In genomic region chr22:20943104-20943933, GRCh38 we compare ENCODE assay signal across 15 cellular contexts. TPM values are rescaled to one million over a fixed set of nuclear protein-coding genes. Genes with fewer than 3 reads are reported as not detected.
DNase-seq lines count a peak whose midpoint lies in the region; ATAC-seq and TF ChIP-seq lines count a peak whose summit lies in the region.
"Had no signal": no experiment of that assay in that cellular context is flagged by ENCODE, and none has a peak within 500 bp of the region (broad histone marks: within the 10 kb centered on the region; RNA-seq: fewer than 3 reads in every experiment).

No MANE protein-coding gene starts in this region.

- no peaks in the 10 kb centered on the region for H3K27me3 ChIP-seq in CD4-positive, CD25-positive, alpha-beta regulatory T cell (ENCODE audit: control insufficient read depth, insufficient read depth, low read length)
- no peaks in the 10 kb centered on the region for H3K27me3 ChIP-seq in CD4-positive, alpha-beta T cell (ENCODE audit: control insufficient read depth, insufficient read depth, low read length)
- H3K27me3 ChIP-seq: BE2C had no signal

- no peaks in the 10 kb centered on the region for H3K9me3 ChIP-seq in CD4-positive, CD25-positive, alpha-beta regulatory T cell (ENCODE audit: control insufficient read depth in 2 of 2, low read length in 2 of 2)
- no peaks in the 10 kb centered on the region for H3K9me3 ChIP-seq in CD4-positive, alpha-beta T cell (ENCODE audit: control insufficient read depth, low read length)
- no peaks in the 10 kb centered on the region for H3K9me3 ChIP-seq in T-helper 17 cell (ENCODE audit: control insufficient read depth, low read length, poor library complexity, severe bottlenecking)
- H3K9me3 ChIP-seq in mucosa of descending colon: no peaks in the 10 kb centered on the region
- H3K9me3 ChIP-seq: A549, BE2C had no signal

- TF ChIP-seq CTCF in CD4-positive, alpha-beta T cell (IDR thresholded peaks at IDR 0.05): no peak
- no peak for TF ChIP-seq CTCF in mucosa of descending colon (IDR thresholded peaks at IDR 0.05)

- H3K4me1 ChIP-seq in CD4-positive, CD25-positive, alpha-beta regulatory T cell (ENCODE audit: control insufficient read depth, insufficient read depth, low read length, poor library complexity, severe bottlenecking): peaks cover 44% of the 10 kb centered on the region
- H3K4me1 ChIP-seq in mucosa of descending colon (ENCODE audit: low read depth): peaks cover 25% of the 10 kb centered on the region
- H3K4me1 ChIP-seq: BE2C had no signal

- no peak overlapping the region for H3K27ac ChIP-seq in CD4-positive, CD25-positive, alpha-beta regulatory T cell (ENCODE audit: insufficient read depth, low read length, poor library complexity, severe bottlenecking)
- H3K27ac ChIP-seq in CD4-positive, alpha-beta T cell (ENCODE audit: low read depth, low read length): no peak overlapping the region
- H3K27ac ChIP-seq in epithelial cell of prostate: peak overlapping the region; percentile 83
- H3K27ac ChIP-seq: A549, C4-2B had no signal

- no peaks in the 10 kb centered on the region for H3K9me3 Mint-ChIP-seq in CD4-positive, CD25-positive, alpha-beta regulatory T cell
- no peaks in the 10 kb centered on the region for H3K9me3 Mint-ChIP-seq in CD4-positive, alpha-beta T cell
- H3K9me3 Mint-ChIP-seq in activated CD8-positive, alpha-beta memory T cell treated with anti-CD3 and anti-CD28 coated beads, Interleukin-2, amount 10 ng/mL, durations not matched to agents 7 days and 5 days (ENCODE audit: low read depth): no peaks in the 10 kb centered on the region
- H3K9me3 Mint-ChIP-seq: GM23338 had no signal

- DNase-seq in CD4-positive, CD25-positive, alpha-beta regulatory T cell: no peak
- no peak for DNase-seq in CD4-positive, alpha-beta T cell
- DNase-seq in T-helper 17 cell: no peak
- DNase-seq in epithelial cell of prostate (ENCODE audit: low read depth, low spot score): no peak
- no peak for DNase-seq in activated CD8-positive, alpha-beta memory T cell treated with anti-CD3 and anti-CD28 coated beads, Interleukin-2, amount 10 ng/mL, durations not matched to agents 7 days and 5 days
- no peak for DNase-seq in mucosa of descending colon
- no peak for DNase-seq in dermis blood vessel endothelial cell
- DNase-seq: BE2C, DMS79, H7 had no signal

- peak overlapping the region in 2 of 3 donors; percentile 13 to 26 for H3K27ac Mint-ChIP-seq in CD4-positive, CD25-positive, alpha-beta regulatory T cell
- peak overlapping the region; percentile 46 for H3K27ac Mint-ChIP-seq in CD4-positive, alpha-beta T cell
- H3K27ac Mint-ChIP-seq in T-helper 17 cell: peak overlapping the region; percentile 57
- H3K27ac Mint-ChIP-seq in activated CD8-positive, alpha-beta memory T cell treated with anti-CD3 and anti-CD28 coated beads, Interleukin-2, amount 10 ng/mL, durations not matched to agents 7 days and 5 days: no peak overlapping the region
- H3K27ac Mint-ChIP-seq: GM23338 had no signal

- peaks cover 13% of the 10 kb centered on the region for H3K36me3 ChIP-seq in CD4-positive, CD25-positive, alpha-beta regulatory T cell (ENCODE audit: control insufficient read depth, insufficient read depth, low read length)
- H3K36me3 ChIP-seq in mucosa of descending colon (ENCODE audit: low read depth): no peaks in the 10 kb centered on the region

- H3K4me3 Mint-ChIP-seq in CD4-positive, CD25-positive, alpha-beta regulatory T cell: peak overlapping the region in 2 of 4 donors; percentile 5 to 70
- H3K4me3 Mint-ChIP-seq in CD4-positive, alpha-beta T cell: no peak overlapping the region
- H3K4me3 Mint-ChIP-seq in T-helper 17 cell: no peak overlapping the region
- no peak overlapping the region for H3K4me3 Mint-ChIP-seq in activated CD8-positive, alpha-beta memory T cell treated with anti-CD3 and anti-CD28 coated beads, Interleukin-2, amount 10 ng/mL, durations not matched to agents 7 days and 5 days
- H3K4me3 Mint-ChIP-seq: GM23338 had no signal

- CTCF ChIA-PET in CD4-positive, alpha-beta T cell (lab: Charles Lee): no interaction called here
- CTCF ChIA-PET in activated CD8-positive, alpha-beta memory T cell treated with anti-CD3 and anti-CD28 coated beads, Interleukin-2, amount 10 ng/mL, durations not matched to agents 7 days and 5 days (lab: Charles Lee): no interaction called here

- no peaks in the 10 kb centered on the region for H3K27me3 Mint-ChIP-seq in CD4-positive, CD25-positive, alpha-beta regulatory T cell
- H3K27me3 Mint-ChIP-seq in CD4-positive, alpha-beta T cell: no peaks in the 10 kb centered on the region
- H3K27me3 Mint-ChIP-seq in T-helper 17 cell: no peaks in the 10 kb centered on the region
- no peaks in the 10 kb centered on the region for H3K27me3 Mint-ChIP-seq in activated CD8-positive, alpha-beta memory T cell treated with anti-CD3 and anti-CD28 coated beads, Interleukin-2, amount 10 ng/mL, durations not matched to agents 7 days and 5 days

- peaks cover 33% of the 10 kb centered on the region for H3K36me3 Mint-ChIP-seq in CD4-positive, CD25-positive, alpha-beta regulatory T cell
- H3K36me3 Mint-ChIP-seq in CD4-positive, alpha-beta T cell (ENCODE audit: low read depth): peaks cover 76% of the 10 kb centered on the region
- H3K36me3 Mint-ChIP-seq in T-helper 17 cell (ENCODE audit: low read depth): peaks cover 4% of the 10 kb centered on the region
- H3K36me3 Mint-ChIP-seq in activated CD8-positive, alpha-beta memory T cell treated with anti-CD3 and anti-CD28 coated beads, Interleukin-2, amount 10 ng/mL, durations not matched to agents 7 days and 5 days: peaks cover 38% of the 10 kb centered on the region

- intact Hi-C loops in CD4-positive, alpha-beta T cell (cut with DNase I, micrococcal nuclease): no loop called here
- intact Hi-C loops in mucosa of descending colon (cut with DNase I, micrococcal nuclease): no loop called here

- H3K4me3 ChIP-seq in CD4-positive, CD25-positive, alpha-beta regulatory T cell (ENCODE audit: low read depth, low read length): no peak overlapping the region
- no peak overlapping the region for H3K4me3 ChIP-seq in mucosa of descending colon
- H3K4me3 ChIP-seq: A549, GM12878, GM23338 had no signal

- H3K4me1 Mint-ChIP-seq in CD4-positive, CD25-positive, alpha-beta regulatory T cell: peaks cover 60 to 85% (median 66%) of the 10 kb centered on the region in 4 donors
- peaks cover 83% of the 10 kb centered on the region for H3K4me1 Mint-ChIP-seq in CD4-positive, alpha-beta T cell (ENCODE audit: low read depth)
- H3K4me1 Mint-ChIP-seq in T-helper 17 cell: peaks cover 61% of the 10 kb centered on the region
- peaks cover 40% of the 10 kb centered on the region for H3K4me1 Mint-ChIP-seq in activated CD8-positive, alpha-beta memory T cell treated with anti-CD3 and anti-CD28 coated beads, Interleukin-2, amount 10 ng/mL, durations not matched to agents 7 days and 5 days

- POLR2A ChIA-PET in CD4-positive, alpha-beta T cell (lab: Charles Lee): no interaction called here

- no peak for ATAC-seq in CD4-positive, CD25-positive, alpha-beta regulatory T cell (ENCODE audit: low read depth in 2 of 2)
- no peak for ATAC-seq in CD4-positive, alpha-beta T cell (ENCODE audit: poor library complexity)
- ATAC-seq in T-helper 17 cell: no peak
- no peak for ATAC-seq in activated CD8-positive, alpha-beta memory T cell treated with anti-CD3 and anti-CD28 coated beads, Interleukin-2, amount 10 ng/mL, durations not matched to agents 7 days and 5 days
- no peak for ATAC-seq in mucosa of descending colon
- ATAC-seq in HG02642 (IDR thresholded peaks at IDR 0.05; ENCODE audit: poor library complexity, unreplicated experiment): no peak
- ATAC-seq: A549, GM12878, GM23338 had no signal

RNA-seq across cellular contexts. Expression of gene AIFM3, which starts 23.7 kb away (rescaled TPM):
- total RNA-seq in CD4-positive, CD25-positive, alpha-beta regulatory T cell: 0.49 TPM
- polyA plus RNA-seq in CD4-positive, CD25-positive, alpha-beta regulatory T cell: not detected
- under 1 TPM; 0.34 to 0.41 TPM for total RNA-seq in CD4-positive, alpha-beta T cell
- total RNA-seq in T-helper 17 cell (1 to 10 TPM in 1 of 2 donors, under 1 TPM in 1; 0.34 to 1.2 TPM), mucosa of descending colon (100 to 1,000 TPM in 2 of 3 donors, 10 to 100 TPM in 1; 73.1 to 239 (median 181) TPM), dermis blood vessel endothelial cell (0.05 and 0.17 TPM in 2 replicates)
- total RNA-seq in activated CD8-positive, alpha-beta memory T cell treated with anti-CD3 and anti-CD28 coated beads, Interleukin-2, amount 10 ng/mL, durations not matched to agents 7 days and 5 days: under 1 TPM; 0.66 to 0.67 TPM

RNA-seq across cellular contexts. Expression of gene CRKL, which starts 26.1 kb away (rescaled TPM):
- total RNA-seq in CD4-positive, CD25-positive, alpha-beta regulatory T cell: 49.5 TPM
- 10 to 100 TPM; 41.7 to 61.4 (median 57.0) TPM for polyA plus RNA-seq in CD4-positive, CD25-positive, alpha-beta regulatory T cell
- total RNA-seq in CD4-positive, alpha-beta T cell: 10 to 100 TPM; 41.9 to 43.5 TPM
- total RNA-seq in T-helper 17 cell (10 to 100 TPM; 40.0 to 57.0 TPM), mucosa of descending colon (10 to 100 TPM; 48.7 to 63.4 (median 55.3) TPM), dermis blood vessel endothelial cell (50.2 and 54.4 TPM in 2 replicates)
- total RNA-seq in activated CD8-positive, alpha-beta memory T cell treated with anti-CD3 and anti-CD28 coated beads, Interleukin-2, amount 10 ng/mL, durations not matched to agents 7 days and 5 days: 10 to 100 TPM; 89.5 to 90.8 TPM

RNA-seq across cellular contexts. Expression of gene LZTR1, which starts 38.8 kb away (rescaled TPM):
- 69.4 TPM for total RNA-seq in CD4-positive, CD25-positive, alpha-beta regulatory T cell
- 10 to 100 TPM in 3 of 4 donors, 1 to 10 TPM in 1; 9.6 to 12.1 (median 11.7) TPM for polyA plus RNA-seq in CD4-positive, CD25-positive, alpha-beta regulatory T cell
- 10 to 100 TPM; 48.4 to 51.3 TPM for total RNA-seq in CD4-positive, alpha-beta T cell
- 10 to 100 TPM; 49.4 to 59.3 TPM for total RNA-seq in T-helper 17 cell
- total RNA-seq in activated CD8-positive, alpha-beta memory T cell treated with anti-CD3 and anti-CD28 coated beads, Interleukin-2, amount 10 ng/mL, durations not matched to agents 7 days and 5 days: 10 to 100 TPM; 69.3 to 78.0 TPM
- 10 to 100 TPM; 42.9 to 71.3 (median 43.6) TPM for total RNA-seq in mucosa of descending colon
- total RNA-seq in dermis blood vessel endothelial cell: 51.6 and 60.9 TPM in 2 replicates

RNA-seq across cellular contexts. Expression of gene THAP7, which starts 58.6 kb away (rescaled TPM):
- 41.7 TPM for total RNA-seq in CD4-positive, CD25-positive, alpha-beta regulatory T cell
- 10 to 100 TPM; 38.5 to 58.0 (median 47.4) TPM for polyA plus RNA-seq in CD4-positive, CD25-positive, alpha-beta regulatory T cell
- 10 to 100 TPM; 82.7 to 84.0 TPM for total RNA-seq in CD4-positive, alpha-beta T cell
- 10 to 100 TPM; 41.5 to 55.6 TPM for total RNA-seq in T-helper 17 cell
- 10 to 100 TPM; 25.9 to 28.7 TPM for total RNA-seq in activated CD8-positive, alpha-beta memory T cell treated with anti-CD3 and anti-CD28 coated beads, Interleukin-2, amount 10 ng/mL, durations not matched to agents 7 days and 5 days
- total RNA-seq in mucosa of descending colon: 10 to 100 TPM; 16.8 to 27.8 (median 19.8) TPM
- 13.8 and 18.1 TPM in 2 replicates for total RNA-seq in dermis blood vessel endothelial cell

Comparison
In these comparisons a context has a peak if more than half of its experiments do, and no peak if none do; other contexts are left out.
1. RNA of gene AIFM3, which starts 23.7 kb away (total RNA-seq): 73.1 to 239 TPM in mucosa of descending colon; 0.34 to 1.2 TPM in T-helper 17 cell, 0.66 to 0.67 TPM in activated CD8-positive, alpha-beta memory T cell treated with anti-CD3 and anti-CD28 coated beads, Interleukin-2, amount 10 ng/mL, durations not matched to agents 7 days and 5 days, 0.49 TPM in CD4-positive, CD25-positive, alpha-beta regulatory T cell (single experiment), 0.34 to 0.41 TPM in CD4-positive, alpha-beta T cell and 0.05 to 0.17 TPM in dermis blood vessel endothelial cell; every median in the first group is over 10 times any median in the second.